1 cellular context compared by ENCODE assay signal in the genomic region with DNA sequence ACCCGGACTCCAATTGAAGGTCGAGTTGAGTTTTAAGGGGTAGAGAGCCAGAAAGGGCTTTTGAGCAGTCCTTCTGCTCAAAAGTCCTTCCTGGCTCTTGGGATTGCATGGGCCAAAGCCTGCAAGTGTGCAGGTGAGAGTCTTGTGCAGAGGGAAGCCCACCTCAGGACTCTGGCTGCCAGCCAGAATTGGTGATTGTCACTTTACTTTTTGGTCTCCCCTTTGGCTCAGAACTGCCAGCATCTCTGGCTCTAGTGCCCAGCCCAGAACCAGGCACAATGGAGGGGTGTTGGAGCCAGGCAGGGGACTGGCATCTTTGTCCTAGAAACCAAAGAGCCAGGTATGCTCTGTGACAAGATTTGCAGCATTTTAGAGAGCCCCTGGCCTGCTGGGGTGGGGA.
TF ChIP-seq lines count a peak whose summit lies in the region.

No MANE protein-coding gene starts in this region.

TF ChIP-seq in GM23338, 12 proteins besides CTCF, POLR2A, EP300 and RAD21 (continued from another document):
- TF ChIP-seq, protein P1, sequence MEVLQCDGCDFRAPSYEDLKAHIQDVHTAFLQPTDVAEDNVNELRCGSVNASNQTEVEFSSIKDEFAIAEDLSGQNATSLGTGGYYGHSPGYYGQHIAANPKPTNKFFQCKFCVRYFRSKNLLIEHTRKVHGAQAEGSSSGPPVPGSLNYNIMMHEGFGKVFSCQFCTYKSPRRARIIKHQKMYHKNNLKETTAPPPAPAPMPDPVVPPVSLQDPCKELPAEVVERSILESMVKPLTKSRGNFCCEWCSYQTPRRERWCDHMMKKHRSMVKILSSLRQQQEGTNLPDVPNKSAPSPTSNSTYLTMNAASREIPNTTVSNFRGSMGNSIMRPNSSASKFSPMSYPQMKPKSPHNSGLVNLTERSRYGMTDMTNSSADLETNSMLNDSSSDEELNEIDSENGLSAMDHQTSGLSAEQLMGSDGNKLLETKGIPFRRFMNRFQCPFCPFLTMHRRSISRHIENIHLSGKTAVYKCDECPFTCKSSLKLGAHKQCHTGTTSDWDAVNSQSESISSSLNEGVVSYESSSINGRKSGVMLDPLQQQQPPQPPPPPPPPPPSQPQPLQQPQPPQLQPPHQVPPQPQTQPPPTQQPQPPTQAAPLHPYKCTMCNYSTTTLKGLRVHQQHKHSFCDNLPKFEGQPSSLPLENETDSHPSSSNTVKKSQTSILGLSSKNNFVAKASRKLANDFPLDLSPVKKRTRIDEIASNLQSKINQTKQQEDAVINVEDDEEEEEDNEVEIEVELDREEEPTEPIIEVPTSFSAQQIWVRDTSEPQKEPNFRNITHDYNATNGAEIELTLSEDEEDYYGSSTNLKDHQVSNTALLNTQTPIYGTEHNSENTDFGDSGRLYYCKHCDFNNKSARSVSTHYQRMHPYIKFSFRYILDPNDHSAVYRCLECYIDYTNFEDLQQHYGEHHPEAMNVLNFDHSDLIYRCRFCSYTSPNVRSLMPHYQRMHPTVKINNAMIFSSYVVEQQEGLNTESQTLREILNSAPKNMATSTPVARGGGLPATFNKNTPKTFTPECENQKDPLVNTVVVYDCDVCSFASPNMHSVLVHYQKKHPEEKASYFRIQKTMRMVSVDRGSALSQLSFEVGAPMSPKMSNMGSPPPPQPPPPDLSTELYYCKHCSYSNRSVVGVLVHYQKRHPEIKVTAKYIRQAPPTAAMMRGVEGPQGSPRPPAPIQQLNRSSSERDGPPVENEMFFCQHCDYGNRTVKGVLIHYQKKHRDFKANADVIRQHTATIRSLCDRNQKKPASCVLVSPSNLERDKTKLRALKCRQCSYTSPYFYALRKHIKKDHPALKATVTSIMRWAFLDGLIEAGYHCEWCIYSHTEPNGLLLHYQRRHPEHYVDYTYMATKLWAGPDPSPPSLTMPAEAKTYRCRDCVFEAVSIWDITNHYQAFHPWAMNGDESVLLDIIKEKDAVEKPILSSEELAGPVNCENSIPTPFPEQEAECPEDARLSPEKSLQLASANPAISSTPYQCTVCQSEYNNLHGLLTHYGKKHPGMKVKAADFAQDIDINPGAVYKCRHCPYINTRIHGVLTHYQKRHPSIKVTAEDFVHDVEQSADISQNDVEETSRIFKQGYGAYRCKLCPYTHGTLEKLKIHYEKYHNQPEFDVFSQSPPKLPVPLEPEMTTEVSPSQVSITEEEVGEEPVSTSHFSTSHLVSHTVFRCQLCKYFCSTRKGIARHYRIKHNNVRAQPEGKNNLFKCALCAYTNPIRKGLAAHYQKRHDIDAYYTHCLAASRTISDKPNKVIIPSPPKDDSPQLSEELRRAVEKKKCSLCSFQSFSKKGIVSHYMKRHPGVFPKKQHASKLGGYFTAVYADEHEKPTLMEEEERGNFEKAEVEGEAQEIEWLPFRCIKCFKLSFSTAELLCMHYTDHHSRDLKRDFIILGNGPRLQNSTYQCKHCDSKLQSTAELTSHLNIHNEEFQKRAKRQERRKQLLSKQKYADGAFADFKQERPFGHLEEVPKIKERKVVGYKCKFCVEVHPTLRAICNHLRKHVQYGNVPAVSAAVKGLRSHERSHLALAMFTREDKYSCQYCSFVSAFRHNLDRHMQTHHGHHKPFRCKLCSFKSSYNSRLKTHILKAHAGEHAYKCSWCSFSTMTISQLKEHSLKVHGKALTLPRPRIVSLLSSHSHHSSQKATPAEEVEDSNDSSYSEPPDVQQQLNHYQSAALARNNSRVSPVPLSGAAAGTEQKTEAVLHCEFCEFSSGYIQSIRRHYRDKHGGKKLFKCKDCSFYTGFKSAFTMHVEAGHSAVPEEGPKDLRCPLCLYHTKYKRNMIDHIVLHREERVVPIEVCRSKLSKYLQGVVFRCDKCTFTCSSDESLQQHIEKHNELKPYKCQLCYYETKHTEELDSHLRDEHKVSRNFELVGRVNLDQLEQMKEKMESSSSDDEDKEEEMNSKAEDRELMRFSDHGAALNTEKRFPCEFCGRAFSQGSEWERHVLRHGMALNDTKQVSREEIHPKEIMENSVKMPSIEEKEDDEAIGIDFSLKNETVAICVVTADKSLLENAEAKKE (CRISPR knock-in tag; IDR thresholded peaks at IDR 0.05) = no peak
